5 cellular contexts compared by ENCODE assay signal in genomic region chr12:58710896-58711295, GRCh38.
"Had no signal": no experiment of that assay in that cellular context is flagged by ENCODE, and none has a peak within 500 bp of the region (broad histone marks: within the 10 kb centered on the region; RNA-seq: fewer than 3 reads in every experiment).

No MANE protein-coding gene starts in this region.

- H3K36me3 Mint-ChIP-seq: IgD-negative memory B cell had no signal

- H3K4me3 Mint-ChIP-seq: GM23338, H9, IgD-negative memory B cell had no signal

- H3K27ac Mint-ChIP-seq: GM23338, IgD-negative memory B cell had no signal

- H3K4me1 Mint-ChIP-seq: IgD-negative memory B cell had no signal

- H2AFZ ChIP-seq: GM23338 had no signal

- H3K4me3 ChIP-seq: GM23338 had no signal

- DNase-seq: H9, HCEC 1CT had no signal

- H3K4me2 ChIP-seq: GM23338 had no signal

- H3K27ac ChIP-seq: HL-60 had no signal

- H3K27me3 Mint-ChIP-seq: IgD-negative memory B cell had no signal
